ENCODE assay signal across 13 cellular contexts in genomic region chr20:58634121-58634817, GRCh38. TPM values are rescaled to one million over a fixed set of nuclear protein-coding genes. Genes with fewer than 3 reads are reported as not detected.
DNase-seq lines count a peak whose midpoint lies in the region; ATAC-seq and TF ChIP-seq lines count a peak whose summit lies in the region.
"Had no signal": no experiment of that assay in that cellular context is flagged by ENCODE, and none has a peak within 500 bp of the region (broad histone marks: within the 10 kb centered on the region; RNA-seq: fewer than 3 reads in every experiment).

No MANE protein-coding gene starts in this region.

- DNase-seq in CD4-positive, alpha-beta T cell, result peak in 2 of 10 experiments; percentile 7 to 13
- DNase-seq in Karpas-422, result no peak
- peak; percentile 92 for DNase-seq in amniotic epithelial cell (ENCODE audit: low read depth)
- peak; percentile 68 for DNase-seq in sigmoid colon
- no peak for DNase-seq in DMS79 treated with DMSO at 0.1 percent for 48 hours (lab: John Stamatoyannopoulos, UW)
- DNase-seq in cerebellar nuclear complex (lab: John Stamatoyannopoulos, UW), result no peak
- DNase-seq in DMS 273 (lab: John Stamatoyannopoulos, UW; ENCODE audit: unreplicated experiment), result no peak
- DNase-seq: activated gamma-delta T cell treated with Interleukin-2 at 50 U/mL for 16 hours, erythroblast, NCI-H2227 treated with DMSO at 0.1 percent for 48 hours, testis had no signal

- no peak for TF ChIP-seq CTCF in CD4-positive, alpha-beta T cell (IDR thresholded peaks at IDR 0.05)
- TF ChIP-seq CTCF in sigmoid colon (IDR thresholded peaks at IDR 0.05), result no peak

- peak; percentile 82 for ATAC-seq in CD4-positive, alpha-beta T cell (ENCODE audit: poor library complexity)
- ATAC-seq in GM19035 (IDR thresholded peaks at IDR 0.05; ENCODE audit: unreplicated experiment), result no peak
- ATAC-seq: left lobe of liver had no signal

- TF ChIP-seq POLR2A in sigmoid colon (IDR thresholded peaks at IDR 0.05), result no peak

- H3K4me1 ChIP-seq in Karpas-422 (ENCODE audit: low read length) (peaks cover 7% of the 10 kb centered on the region), sigmoid colon (peaks cover 0 to 16% (median 15%) of the 10 kb centered on the region in 4 donors)
- H3K4me1 ChIP-seq: testis had no signal

- peaks cover 20% of the 10 kb centered on the region for H3K4me1 Mint-ChIP-seq in CD4-positive, alpha-beta T cell (ENCODE audit: low read depth)

- H3K27me3 Mint-ChIP-seq in CD4-positive, alpha-beta T cell, result peaks cover 1% of the 10 kb centered on the region

- H3K79me2 ChIP-seq in Karpas-422 (ENCODE audit: low read length), result no peaks in the 10 kb centered on the region

- 57 to 82% methylated on average over 23 of the region's 23 CpGs for WGBS in sigmoid colon, 2 donors

- no peaks in the 10 kb centered on the region for H3K9me2 ChIP-seq in Karpas-422 (replicated peaks; ENCODE audit: insufficient read depth, low read length)

- H3K27me3 ChIP-seq in CD4-positive, alpha-beta T cell (ENCODE audit: control insufficient read depth, insufficient read depth, low read length), result no peaks in the 10 kb centered on the region
- H3K27me3 ChIP-seq in Karpas-422 (ENCODE audit: low read length) (no peaks in the 10 kb centered on the region), sigmoid colon (no peaks in the 10 kb centered on the region)
- H3K27me3 ChIP-seq: testis had no signal

- peak overlapping the region; percentile 39 for H3K4me3 Mint-ChIP-seq in CD4-positive, alpha-beta T cell

- H3K9me3 ChIP-seq in CD4-positive, alpha-beta T cell (ENCODE audit: control insufficient read depth, low read length), result no peaks in the 10 kb centered on the region
- H3K9me3 ChIP-seq in Karpas-422 (ENCODE audit: low read length) (no peaks in the 10 kb centered on the region), sigmoid colon (no peaks in the 10 kb centered on the region)
- H3K9me3 ChIP-seq: testis had no signal

- H3K36me3 ChIP-seq in Karpas-422 (ENCODE audit: insufficient read depth, low read length) (no peaks in the 10 kb centered on the region), sigmoid colon (no peaks in the 10 kb centered on the region)

- no peaks in the 10 kb centered on the region for H3K36me3 Mint-ChIP-seq in CD4-positive, alpha-beta T cell (ENCODE audit: low read depth)

- H3K9ac ChIP-seq in Karpas-422 (ENCODE audit: low read length), result no peak overlapping the region

- H3K27ac ChIP-seq in CD4-positive, alpha-beta T cell (ENCODE audit: low read depth, low read length), result no peak overlapping the region
- no peak overlapping the region for H3K27ac ChIP-seq in Karpas-422 (ENCODE audit: low read length)
- H3K27ac ChIP-seq in sigmoid colon, result peak overlapping the region in 3 of 4 donors; percentile 66 to 75 (median 69)
- H3K27ac ChIP-seq: testis had no signal

- no peaks in the 10 kb centered on the region for H4K20me1 ChIP-seq in Karpas-422 (ENCODE audit: insufficient read depth, low read depth, low read length)

- H3K27ac Mint-ChIP-seq in CD4-positive, alpha-beta T cell, result peak overlapping the region; percentile 60

- intact Hi-C loops in CD4-positive, alpha-beta T cell (cut with DNase I, micrococcal nuclease), result no loop called here
- intact Hi-C loops in sigmoid colon (cut with DNase I), result no loop called here

- TF ChIP-seq EP300 in sigmoid colon (IDR thresholded peaks at IDR 0.05), result peak in 1 of 4 donors; percentile 16

- H3K4me3 ChIP-seq in Karpas-422 (ENCODE audit: low read length) (no peak overlapping the region), sigmoid colon (no peak overlapping the region)
- H3K4me3 ChIP-seq: testis had no signal

- H3K4me2 ChIP-seq in Karpas-422 (ENCODE audit: low read depth, low read length, poor library complexity, severe bottlenecking), result peak overlapping the region; percentile 8

- no peaks in the 10 kb centered on the region for H3K9me3 Mint-ChIP-seq in CD4-positive, alpha-beta T cell

- no peak overlapping the region for H2AFZ ChIP-seq in Karpas-422 (ENCODE audit: low read length)

- POLR2A ChIA-PET in CD4-positive, alpha-beta T cell (lab: Charles Lee), result interaction anchor here (1.3 kb wide), 2 partner anchors 17 to 18 kb away, joined by 7 to 18 read pairs; partner anchors contain the start of gene STX16

- CTCF ChIA-PET in CD4-positive, alpha-beta T cell (lab: Charles Lee), result interaction anchor here (0.6 kb wide), 1 partner anchor 298 kb away, joined by 3 read pairs; no protein-coding TSS in a partner anchor

RNA-seq across cellular contexts. Expression of gene STX16, which starts 16.8 kb away (rescaled TPM):
- 100 to 1,000 TPM; 179 to 181 TPM for total RNA-seq in CD4-positive, alpha-beta T cell
- 58.3 and 71.9 TPM in 2 replicates for total RNA-seq in Karpas-422 (2014; rRNA removed; shearing (Covaris generic); ENCODE audit: low replicate concordance)
- 100 to 1,000 TPM in 1 of 4 donors, 10 to 100 TPM in 3; 42.8 to 126 (median 57.1) TPM for total RNA-seq in sigmoid colon
- 10 to 100 TPM; 14.6 to 43.8 (median 15.6) TPM for polyA plus RNA-seq in sigmoid colon

RNA-seq across cellular contexts. Expression of gene NPEPL1, which starts 58.3 kb away (rescaled TPM):
- 10 to 100 TPM; 58.3 to 61.1 TPM for total RNA-seq in CD4-positive, alpha-beta T cell
- total RNA-seq in Karpas-422 (2014; rRNA removed; shearing (Covaris generic); ENCODE audit: low replicate concordance), result 16.8 and 30.5 TPM in 2 replicates
- total RNA-seq in sigmoid colon, result 10 to 100 TPM; 22.9 to 65.1 (median 46.0) TPM
- polyA plus RNA-seq in sigmoid colon, result 10 to 100 TPM; 10.6 to 26.5 (median 16.8) TPM

Comparison
In these comparisons a context has a peak if more than half of its experiments do, and no peak if none do; other contexts are left out.
1. DNase-seq: peak in amniotic epithelial cell (single experiment) and sigmoid colon (single experiment); none in Karpas-422 (single experiment), DMS79 treated with DMSO at 0.1 percent for 48 hours (single experiment), cerebellar nuclear complex (0 of 2) and DMS 273 (single experiment).
2. H3K27ac ChIP-seq: peak in sigmoid colon (3 of 4); none in CD4-positive, alpha-beta T cell (single experiment) and Karpas-422 (single experiment).